33 cellular contexts compared by ENCODE assay signal in the genomic region with DNA sequence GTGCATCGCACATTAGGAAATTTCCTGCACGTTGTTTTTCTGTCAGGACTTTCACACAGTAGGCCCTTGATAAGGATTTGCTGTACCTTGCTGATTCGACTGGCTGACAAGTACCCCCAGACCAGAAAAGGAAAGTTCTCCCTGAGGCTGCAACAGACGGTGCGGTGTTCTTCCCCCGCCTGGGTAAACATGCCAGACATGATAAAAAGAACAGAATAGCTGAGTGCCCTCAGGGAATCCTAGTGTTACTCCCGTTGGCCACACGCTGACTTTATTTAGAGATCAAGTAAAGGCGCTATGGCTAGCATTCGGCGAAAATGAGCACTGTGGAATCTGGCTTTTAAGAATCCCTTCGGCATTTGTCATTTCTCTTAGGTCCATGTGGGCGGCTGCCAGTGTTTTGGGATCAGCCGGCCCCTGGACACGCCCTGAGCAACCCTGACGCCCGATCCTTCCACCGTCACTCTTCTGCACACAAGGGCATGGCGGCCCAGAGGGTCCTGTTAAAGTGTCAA.
"Had no signal": no experiment of that assay in that cellular context is flagged by ENCODE, and none has a peak within 500 bp of the region (broad histone marks: within the 10 kb centered on the region; RNA-seq: fewer than 3 reads in every experiment).

No MANE protein-coding gene starts in this region.

- H3K27ac ChIP-seq: coronary artery, neutrophil, parathyroid adenoma, right atrium auricular region, suprapubic skin, transverse colon, vagina had no signal

- ATAC-seq: left colon; mucosa of descending colon; natural killer cell treated with Interleukin-12 subunit alpha and Interleukin-12 subunit beta and Interleukin-15 and Interleukin-18, amount 100 ng/mL, for 72 hours; sciatic nerve; stimulated activated naive CD8-positive, alpha-beta T cell treated with anti-CD3 and anti-CD28 coated beads, Interleukin-15, amount 100 ng/mL, for 72 hours had no signal

- FAIRE-seq: endometrium, frontal cortex had no signal

- H3K4me1 Mint-ChIP-seq: naive B cell; stimulated activated naive CD8-positive, alpha-beta T cell treated with anti-CD3 and anti-CD28 coated beads, Interleukin-15, amount 100 ng/mL, for 72 hours had no signal

- H3K4me1 ChIP-seq: parathyroid adenoma, right atrium auricular region, suprapubic skin, transverse colon, vagina had no signal

- H3K79me2 ChIP-seq: parathyroid adenoma had no signal

- H3K4me3 ChIP-seq: coronary artery, lung, mucosa of descending colon, right atrium auricular region, smooth muscle cell, suprapubic skin, transverse colon, vagina had no signal

- H3K9me3 Mint-ChIP-seq: natural killer cell treated with Interleukin-12 subunit alpha and Interleukin-12 subunit beta and Interleukin-15 and Interleukin-18, amount 100 ng/mL, for 72 hours had no signal

- H3K36me3 ChIP-seq: neutrophil, right atrium auricular region, suprapubic skin, transverse colon, vagina had no signal

- H3K4me3 Mint-ChIP-seq: immature natural killer cell; memory B cell; mesothelial cell of epicardium; naive B cell; natural killer cell treated with Interleukin-12 subunit alpha and Interleukin-12 subunit beta and Interleukin-15 and Interleukin-18, amount 100 ng/mL, for 72 hours; neural crest cell; stimulated activated naive CD8-positive, alpha-beta T cell treated with anti-CD3 and anti-CD28 coated beads, Interleukin-15, amount 100 ng/mL, for 72 hours had no signal

- H2AFZ ChIP-seq: parathyroid adenoma had no signal

- H3K27ac Mint-ChIP-seq: immature natural killer cell; memory B cell; mesothelial cell of epicardium; naive B cell; natural killer cell treated with Interleukin-12 subunit alpha and Interleukin-12 subunit beta and Interleukin-15 and Interleukin-18, amount 100 ng/mL, for 72 hours; progenitor cell of endocrine pancreas had no signal

- H3K27me3 Mint-ChIP-seq: memory B cell; naive B cell; natural killer cell treated with Interleukin-12 subunit alpha and Interleukin-12 subunit beta and Interleukin-15 and Interleukin-18, amount 100 ng/mL, for 72 hours; stimulated activated naive CD8-positive, alpha-beta T cell treated with anti-CD3 and anti-CD28 coated beads, Interleukin-15, amount 100 ng/mL, for 72 hours had no signal

- DNase-seq: dermis blood vessel endothelial cell; effector memory CD4-positive, alpha-beta T cell; erythroblast; hypothalamus; immature natural killer cell; islet precursor cell; kidney glomerular epithelial cell; left colon; mucosa of descending colon; naive B cell; stimulated activated CD4-positive, alpha-beta T cell treated with anti-CD3 and anti-CD28 coated beads, Interleukin-12 subunit alpha, Interleukin-12 subunit beta, amount 100 ng/mL, for 4 hours; stimulated activated CD4-positive, alpha-beta T cell treated with anti-CD3 and anti-CD28 coated beads, Interleukin-1b, Interleukin-23, amount 100 ng/mL, for 48 hours; stimulated activated CD4-positive, alpha-beta T cell treated with anti-CD3 and anti-CD28 coated beads, Interleukin-4, amount 100 ng/mL, for 1 hour; stimulated activated CD8-positive, alpha-beta memory T cell treated with anti-CD3 and anti-CD28 coated beads, Interleukin-4, amount 100 ng/mL, for 48 hours; stimulated activated naive CD4-positive, alpha-beta T cell; stimulated activated naive CD8-positive, alpha-beta T cell treated with anti-CD3 and anti-CD28 coated beads, Interleukin-15, amount 100 ng/mL, for 72 hours; transverse colon had no signal

- H3K27me3 ChIP-seq: neutrophil, right atrium auricular region, suprapubic skin, transverse colon, vagina had no signal

- H3K4me2 ChIP-seq: smooth muscle cell had no signal

- H3K9me3 ChIP-seq: mucosa of descending colon, neutrophil, right atrium auricular region, suprapubic skin, transverse colon, vagina had no signal

- H3K9ac ChIP-seq: parathyroid adenoma had no signal
